Comparison of ENCODE assay signal across 23 cellular contexts in genomic region chr4:15888515-15888914, GRCh38. TPM values are rescaled to one million over a fixed set of nuclear protein-coding genes. Genes with fewer than 3 reads are reported as not detected.
DNase-seq lines count a peak whose midpoint lies in the region; ATAC-seq and TF ChIP-seq lines count a peak whose summit lies in the region.
"Had no signal": no experiment of that assay in that cellular context is flagged by ENCODE, and none has a peak within 500 bp of the region (broad histone marks: within the 10 kb centered on the region; RNA-seq: fewer than 3 reads in every experiment).

No MANE protein-coding gene starts in this region.

- H3K27me3 Mint-ChIP-seq in activated CD4-positive, alpha-beta T cell treated with anti-CD3 and anti-CD28 coated beads, Interleukin-2, amount 10 ng/mL, durations not matched to agents 7 days and 5 days: peaks cover 14% of the 10 kb centered on the region

- H3K36me3 Mint-ChIP-seq in activated CD4-positive, alpha-beta T cell treated with anti-CD3 and anti-CD28 coated beads, Interleukin-2, amount 10 ng/mL, durations not matched to agents 7 days and 5 days (ENCODE audit: low read depth): no peaks in the 10 kb centered on the region
- H3K36me3 Mint-ChIP-seq: CD14-positive monocyte had no signal

- H3K27ac Mint-ChIP-seq in activated CD4-positive, alpha-beta T cell treated with anti-CD3 and anti-CD28 coated beads, Interleukin-2, amount 10 ng/mL, durations not matched to agents 7 days and 5 days: no peak overlapping the region
- H3K27ac Mint-ChIP-seq: H9, HFFc6 had no signal

- CTCF ChIA-PET in activated CD4-positive, alpha-beta T cell treated with anti-CD3 and anti-CD28 coated beads, Interleukin-2, amount 10 ng/mL, durations not matched to agents 7 days and 5 days (lab: Charles Lee): interaction anchor here (1.2 kb wide), 1 partner anchor 25 kb away, joined by 3 read pairs; no protein-coding TSS in a partner anchor

- TF ChIP-seq CTCF in NB4 (IDR thresholded peaks at IDR 0.05; ENCODE audit: low read depth, low read length): no peak
- no peak for TF ChIP-seq CTCF in fibroblast of pulmonary artery (IDR thresholded peaks at IDR 0.05; ENCODE audit: low read length, missing control alignments)

- ATAC-seq in GM21619 (IDR thresholded peaks at IDR 0.05; ENCODE audit: unreplicated experiment) (no peak), HG03439 (IDR thresholded peaks at IDR 0.05; ENCODE audit: unreplicated experiment) (no peak)
- ATAC-seq: HepG2, Right ventricle myocardium inferior had no signal

- POLR2A ChIA-PET in activated CD4-positive, alpha-beta T cell treated with anti-CD3 and anti-CD28 coated beads, Interleukin-2, amount 10 ng/mL, durations not matched to agents 7 days and 5 days (lab: Charles Lee): interaction anchor here (0.7 kb wide), 1 partner anchor 48 kb away, joined by 3 read pairs; no protein-coding TSS in a partner anchor

- no peak overlapping the region for H3K4me3 ChIP-seq in NB4 (ENCODE audit: low read depth, low read length)
- no peak overlapping the region for H3K4me3 ChIP-seq in fibroblast of pulmonary artery (replicated peaks; ENCODE audit: low read depth, low read length)

- peak; percentile 24 for DNase-seq in activated CD4-positive, alpha-beta T cell treated with anti-CD3 and anti-CD28 coated beads for 48 hours
- DNase-seq in activated CD4-positive, alpha-beta T cell treated with anti-CD3 and anti-CD28 coated beads, Interleukin-2, amount 10 ng/mL, durations not matched to agents 7 days and 5 days: no peak
- peak; percentile 48 for DNase-seq in Ammon's horn (ENCODE audit: low spot score)
- DNase-seq in NB4 (ENCODE audit: low read depth): peak; percentile 70
- DNase-seq in fibroblast of pulmonary artery (ENCODE audit: low read depth): peak; percentile 1
- DNase-seq in COLO829 (ENCODE audit: low spot score): no peak
- DNase-seq: 8988T, DMS79, H9, HFFc6, KG1, NCI-H1694, NCI-H2081, NCI-H2171 treated with DMSO at 0.1 percent for 48 hours, NCI-H446 treated with DMSO at 0.1 percent for 48 hours, NCI-H526 treated with DMSO at 0.1 percent for 48 hours, OCI-M1 had no signal

- no peak for TF ChIP-seq POLR2A in NB4 (IDR thresholded peaks at IDR 0.05; ENCODE audit: extremely low read depth, insufficient read length)

- H3K4me1 Mint-ChIP-seq in activated CD4-positive, alpha-beta T cell treated with anti-CD3 and anti-CD28 coated beads, Interleukin-2, amount 10 ng/mL, durations not matched to agents 7 days and 5 days: no peaks in the 10 kb centered on the region

- no peaks in the 10 kb centered on the region for H3K9me3 Mint-ChIP-seq in activated CD4-positive, alpha-beta T cell treated with anti-CD3 and anti-CD28 coated beads, Interleukin-2, amount 10 ng/mL, durations not matched to agents 7 days and 5 days
- H3K9me3 Mint-ChIP-seq: H9, HFFc6 had no signal

- H3K4me3 Mint-ChIP-seq in activated CD4-positive, alpha-beta T cell treated with anti-CD3 and anti-CD28 coated beads, Interleukin-2, amount 10 ng/mL, durations not matched to agents 7 days and 5 days: no peak overlapping the region
- H3K4me3 Mint-ChIP-seq: CD14-positive monocyte, H9, HFFc6 had no signal

RNA-seq across cellular contexts. Expression of gene FGFBP1, which starts 50.0 kb away (rescaled TPM):
- total RNA-seq in activated CD4-positive, alpha-beta T cell treated with anti-CD3 and anti-CD28 coated beads, Interleukin-2, amount 10 ng/mL, durations not matched to agents 7 days and 5 days: not detected
- total RNA-seq: H9, HepG2, HFFc6, Right ventricle myocardium inferior, SK-MEL-5 had no signal

Comparison
In these comparisons a context has a peak if more than half of its experiments do, and no peak if none do; other contexts are left out.
1. DNase-seq: peak in activated CD4-positive, alpha-beta T cell treated with anti-CD3 and anti-CD28 coated beads for 48 hours (single experiment), Ammon's horn (single experiment), NB4 (single experiment) and fibroblast of pulmonary artery (single experiment); none in activated CD4-positive, alpha-beta T cell treated with anti-CD3 and anti-CD28 coated beads, Interleukin-2, amount 10 ng/mL, durations not matched to agents 7 days and 5 days (single experiment) and COLO829 (single experiment).